ENCODE assay signal across 1 cellular context in the genomic region with DNA sequence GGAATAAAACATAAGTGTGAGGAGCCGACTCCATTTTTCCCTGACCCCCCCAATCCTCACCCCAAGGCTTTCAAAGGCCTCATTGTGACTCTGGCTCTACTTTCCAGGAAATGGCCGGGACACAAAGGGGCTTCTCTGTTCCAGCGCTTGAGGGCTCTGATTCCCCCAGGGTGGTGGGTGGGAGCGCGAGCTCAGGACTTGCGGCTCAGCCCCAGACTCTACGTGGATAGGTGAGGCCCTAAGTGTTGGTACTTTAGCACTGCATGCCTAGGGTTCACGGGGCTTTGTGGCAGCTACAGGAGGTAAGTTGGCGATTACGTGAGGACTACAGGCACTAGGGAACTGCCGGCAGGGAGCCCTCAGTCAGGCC.
TF ChIP-seq lines count a peak whose summit lies in the region.

No MANE protein-coding gene starts in this region.

TF ChIP-seq in H1, 55 proteins besides CTCF, POLR2A, EP300 and RAD21:
- TF ChIP-seq, protein P1, sequence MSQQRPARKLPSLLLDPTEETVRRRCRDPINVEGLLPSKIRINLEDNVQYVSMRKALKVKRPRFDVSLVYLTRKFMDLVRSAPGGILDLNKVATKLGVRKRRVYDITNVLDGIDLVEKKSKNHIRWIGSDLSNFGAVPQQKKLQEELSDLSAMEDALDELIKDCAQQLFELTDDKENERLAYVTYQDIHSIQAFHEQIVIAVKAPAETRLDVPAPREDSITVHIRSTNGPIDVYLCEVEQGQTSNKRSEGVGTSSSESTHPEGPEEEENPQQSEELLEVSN (IDR thresholded peaks at IDR 0.05), result peak; percentile 40; the same call in 1 of the 2 replicates
- no peak for TF ChIP-seq KDM4A (IDR thresholded peaks at IDR 0.05; ENCODE audit: low read depth, low read length, severe bottlenecking)
- TF ChIP-seq BRCA1 (IDR thresholded peaks at IDR 0.05; ENCODE audit: low read depth, low read length), result no peak
- no peak for TF ChIP-seq KDM1A (IDR thresholded peaks at IDR 0.05; ENCODE audit: borderline replicate concordance, low read length)
- no peak for TF ChIP-seq NANOG (IDR thresholded peaks at IDR 0.05; ENCODE audit: insufficient read depth, low read depth, low read length, poor library complexity, severe bottlenecking)
TF ChIP-seq in H1: peak in this region for 1.
